ENCODE assay signal across 1 cellular context in the genomic region with DNA sequence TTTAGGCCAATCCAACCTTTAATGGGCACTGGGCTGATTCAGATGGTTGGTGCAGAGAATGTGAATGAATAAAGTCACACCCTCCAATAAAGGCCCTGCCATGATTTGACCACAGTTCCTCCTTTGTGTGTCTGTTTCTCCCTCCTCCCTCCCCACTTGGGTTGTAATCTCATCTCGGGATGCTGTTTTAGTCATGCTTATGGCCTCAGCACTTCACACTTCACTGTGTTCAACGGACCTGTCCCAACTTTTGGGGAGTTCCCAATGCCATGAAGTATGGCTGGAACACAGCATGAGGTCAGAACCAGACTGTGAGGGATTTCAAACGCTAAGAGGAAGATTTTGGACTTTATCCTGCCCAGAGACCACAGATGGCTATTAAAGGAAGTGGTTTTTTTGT.
TF ChIP-seq lines count a peak whose summit lies in the region.

No MANE protein-coding gene starts in this region.

TF ChIP-seq in GM12878, 131 proteins besides CTCF, POLR2A, EP300 and RAD21 (continues in another document):
- TF ChIP-seq EED (IDR thresholded peaks at IDR 0.05; ENCODE audit: low read depth) (peak; percentile 82), IRF3 (IDR thresholded peaks at IDR 0.05) (no peak), BHLHE40 (IDR thresholded peaks at IDR 0.05; ENCODE audit: borderline replicate concordance in 1 of 2, low read depth in 2 of 2, low read length in 1 of 2) (peak in 1 of 2 experiments; percentile 37; a peak in 1 of 4 replicates), TARDBP (IDR thresholded peaks at IDR 0.05; ENCODE audit: borderline replicate concordance) (no peak), MTA2 (IDR thresholded peaks at IDR 0.05; ENCODE audit: low read depth) (0 out of 2 replicates have a peak, but pooled peaks have one; percentile 16), IRF4 (IDR thresholded peaks at IDR 0.05; ENCODE audit: low read depth, low read length) (no peak), MEF2B (IDR thresholded peaks at IDR 0.05; ENCODE audit: partially characterized antibody, poor library complexity, severe bottlenecking) (no peak), MAX (IDR thresholded peaks at IDR 0.05; ENCODE audit: low read depth, low read length) (no peak), NFXL1 (IDR thresholded peaks at IDR 0.05; ENCODE audit: borderline replicate concordance) (no peak), CBX5 (IDR thresholded peaks at IDR 0.05; ENCODE audit: low read depth) (no peak), SMAD1 (IDR thresholded peaks at IDR 0.05; ENCODE audit: low read depth, partially characterized antibody) (no peak), IKZF1 (conservative IDR thresholded peaks at IDR 0.05) (peak; percentile 79), FOS (IDR thresholded peaks at IDR 0.05; ENCODE audit: borderline replicate concordance, extremely low read depth, insufficient read length) (no peak), DPF2 (IDR thresholded peaks at IDR 0.05) (no peak), ZBTB11 (CRISPR knock-in tag; IDR thresholded peaks at IDR 0.05) (no peak), NRF1 (conservative IDR thresholded peaks at IDR 0.05; ENCODE audit: low read depth, low read length) (no peak), IKZF2 (IDR thresholded peaks at IDR 0.05) (peak; percentile 74 to 76; a peak in 3 of 4 replicates), CEBPB (IDR thresholded peaks at IDR 0.05; ENCODE audit: borderline replicate concordance in 1 of 2, low read depth in 2 of 2, low read length in 2 of 2) (no peak), ZZZ3 (IDR thresholded peaks at IDR 0.05; ENCODE audit: control insufficient read depth, insufficient read length, low read depth) (no peak), ZNF274 (IDR thresholded peaks at IDR 0.05; ENCODE audit: insufficient read depth, insufficient read length) (no peak), GATAD2B (conservative IDR thresholded peaks at IDR 0.05; ENCODE audit: low read depth) (no peak), ZBED1 (IDR thresholded peaks at IDR 0.05; ENCODE audit: borderline replicate concordance) (peak; percentile 31; the same call in 1 of the 2 replicates), USF2 (IDR thresholded peaks at IDR 0.05; ENCODE audit: borderline replicate concordance, low read depth, low read length) (no peak), RBBP5 (conservative IDR thresholded peaks at IDR 0.05) (no peak), RUNX3 (IDR thresholded peaks at IDR 0.05; ENCODE audit: low read length) (peak; percentile 58), ATF7 (IDR thresholded peaks at IDR 0.05; ENCODE audit: low read depth) (peak; percentile 42; the same call in 1 of the 2 replicates), EZH2 (IDR thresholded peaks at IDR 0.05; ENCODE audit: borderline replicate concordance, control insufficient read depth, low read depth, low read length) (no peak), ZNF217 (IDR thresholded peaks at IDR 0.05) (no peak), ATF2 (IDR thresholded peaks at IDR 0.05; ENCODE audit: low read length) (no peak), ETV6 (conservative IDR thresholded peaks at IDR 0.05 in 1 of 2, IDR thresholded peaks at IDR 0.05 in 1 of 2; ENCODE audit: borderline replicate concordance in 1 of 2, low read depth in 1 of 2) (no peak), BACH1 (IDR thresholded peaks at IDR 0.05; ENCODE audit: borderline replicate concordance) (no peak), FOXK2 (IDR thresholded peaks at IDR 0.05) (no peak)
- TF ChIP-seq, protein P1, sequence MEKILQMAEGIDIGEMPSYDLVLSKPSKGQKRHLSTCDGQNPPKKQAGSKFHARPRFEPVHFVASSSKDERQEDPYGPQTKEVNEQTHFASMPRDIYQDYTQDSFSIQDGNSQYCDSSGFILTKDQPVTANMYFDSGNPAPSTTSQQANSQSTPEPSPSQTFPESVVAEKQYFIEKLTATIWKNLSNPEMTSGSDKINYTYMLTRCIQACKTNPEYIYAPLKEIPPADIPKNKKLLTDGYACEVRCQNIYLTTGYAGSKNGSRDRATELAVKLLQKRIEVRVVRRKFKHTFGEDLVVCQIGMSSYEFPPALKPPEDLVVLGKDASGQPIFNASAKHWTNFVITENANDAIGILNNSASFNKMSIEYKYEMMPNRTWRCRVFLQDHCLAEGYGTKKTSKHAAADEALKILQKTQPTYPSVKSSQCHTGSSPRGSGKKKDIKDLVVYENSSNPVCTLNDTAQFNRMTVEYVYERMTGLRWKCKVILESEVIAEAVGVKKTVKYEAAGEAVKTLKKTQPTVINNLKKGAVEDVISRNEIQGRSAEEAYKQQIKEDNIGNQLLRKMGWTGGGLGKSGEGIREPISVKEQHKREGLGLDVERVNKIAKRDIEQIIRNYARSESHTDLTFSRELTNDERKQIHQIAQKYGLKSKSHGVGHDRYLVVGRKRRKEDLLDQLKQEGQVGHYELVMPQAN (conservative IDR thresholded peaks at IDR 0.05) = no peak
- TF ChIP-seq, protein P2, sequence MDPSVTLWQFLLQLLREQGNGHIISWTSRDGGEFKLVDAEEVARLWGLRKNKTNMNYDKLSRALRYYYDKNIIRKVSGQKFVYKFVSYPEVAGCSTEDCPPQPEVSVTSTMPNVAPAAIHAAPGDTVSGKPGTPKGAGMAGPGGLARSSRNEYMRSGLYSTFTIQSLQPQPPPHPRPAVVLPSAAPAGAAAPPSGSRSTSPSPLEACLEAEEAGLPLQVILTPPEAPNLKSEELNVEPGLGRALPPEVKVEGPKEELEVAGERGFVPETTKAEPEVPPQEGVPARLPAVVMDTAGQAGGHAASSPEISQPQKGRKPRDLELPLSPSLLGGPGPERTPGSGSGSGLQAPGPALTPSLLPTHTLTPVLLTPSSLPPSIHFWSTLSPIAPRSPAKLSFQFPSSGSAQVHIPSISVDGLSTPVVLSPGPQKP (IDR thresholded peaks at IDR 0.05; ENCODE audit: low read depth, low read length) = no peak
- TF ChIP-seq, protein P3, sequence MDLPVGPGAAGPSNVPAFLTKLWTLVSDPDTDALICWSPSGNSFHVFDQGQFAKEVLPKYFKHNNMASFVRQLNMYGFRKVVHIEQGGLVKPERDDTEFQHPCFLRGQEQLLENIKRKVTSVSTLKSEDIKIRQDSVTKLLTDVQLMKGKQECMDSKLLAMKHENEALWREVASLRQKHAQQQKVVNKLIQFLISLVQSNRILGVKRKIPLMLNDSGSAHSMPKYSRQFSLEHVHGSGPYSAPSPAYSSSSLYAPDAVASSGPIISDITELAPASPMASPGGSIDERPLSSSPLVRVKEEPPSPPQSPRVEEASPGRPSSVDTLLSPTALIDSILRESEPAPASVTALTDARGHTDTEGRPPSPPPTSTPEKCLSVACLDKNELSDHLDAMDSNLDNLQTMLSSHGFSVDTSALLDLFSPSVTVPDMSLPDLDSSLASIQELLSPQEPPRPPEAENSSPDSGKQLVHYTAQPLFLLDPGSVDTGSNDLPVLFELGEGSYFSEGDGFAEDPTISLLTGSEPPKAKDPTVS (IDR thresholded peaks at IDR 0.05; ENCODE audit: low read depth, low read length) = no peak
- TF ChIP-seq, protein P4, sequence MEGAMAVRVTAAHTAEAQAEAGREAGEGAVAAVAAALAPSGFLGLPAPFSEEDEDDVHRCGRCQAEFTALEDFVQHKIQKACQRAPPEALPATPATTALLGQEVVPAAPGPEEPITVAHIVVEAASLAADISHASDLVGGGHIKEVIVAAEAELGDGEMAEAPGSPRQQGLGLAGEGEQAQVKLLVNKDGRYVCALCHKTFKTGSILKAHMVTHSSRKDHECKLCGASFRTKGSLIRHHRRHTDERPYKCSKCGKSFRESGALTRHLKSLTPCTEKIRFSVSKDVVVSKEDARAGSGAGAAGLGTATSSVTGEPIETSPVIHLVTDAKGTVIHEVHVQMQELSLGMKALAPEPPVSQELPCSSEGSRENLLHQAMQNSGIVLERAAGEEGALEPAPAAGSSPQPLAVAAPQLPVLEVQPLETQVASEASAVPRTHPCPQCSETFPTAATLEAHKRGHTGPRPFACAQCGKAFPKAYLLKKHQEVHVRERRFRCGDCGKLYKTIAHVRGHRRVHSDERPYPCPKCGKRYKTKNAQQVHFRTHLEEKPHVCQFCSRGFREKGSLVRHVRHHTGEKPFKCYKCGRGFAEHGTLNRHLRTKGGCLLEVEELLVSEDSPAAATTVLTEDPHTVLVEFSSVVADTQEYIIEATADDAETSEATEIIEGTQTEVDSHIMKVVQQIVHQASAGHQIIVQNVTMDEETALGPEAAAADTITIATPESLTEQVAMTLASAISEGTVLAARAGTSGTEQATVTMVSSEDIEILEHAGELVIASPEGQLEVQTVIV (IDR thresholded peaks at IDR 0.05; ENCODE audit: borderline replicate concordance, partially characterized antibody) = no peak
- TF ChIP-seq, protein P5, sequence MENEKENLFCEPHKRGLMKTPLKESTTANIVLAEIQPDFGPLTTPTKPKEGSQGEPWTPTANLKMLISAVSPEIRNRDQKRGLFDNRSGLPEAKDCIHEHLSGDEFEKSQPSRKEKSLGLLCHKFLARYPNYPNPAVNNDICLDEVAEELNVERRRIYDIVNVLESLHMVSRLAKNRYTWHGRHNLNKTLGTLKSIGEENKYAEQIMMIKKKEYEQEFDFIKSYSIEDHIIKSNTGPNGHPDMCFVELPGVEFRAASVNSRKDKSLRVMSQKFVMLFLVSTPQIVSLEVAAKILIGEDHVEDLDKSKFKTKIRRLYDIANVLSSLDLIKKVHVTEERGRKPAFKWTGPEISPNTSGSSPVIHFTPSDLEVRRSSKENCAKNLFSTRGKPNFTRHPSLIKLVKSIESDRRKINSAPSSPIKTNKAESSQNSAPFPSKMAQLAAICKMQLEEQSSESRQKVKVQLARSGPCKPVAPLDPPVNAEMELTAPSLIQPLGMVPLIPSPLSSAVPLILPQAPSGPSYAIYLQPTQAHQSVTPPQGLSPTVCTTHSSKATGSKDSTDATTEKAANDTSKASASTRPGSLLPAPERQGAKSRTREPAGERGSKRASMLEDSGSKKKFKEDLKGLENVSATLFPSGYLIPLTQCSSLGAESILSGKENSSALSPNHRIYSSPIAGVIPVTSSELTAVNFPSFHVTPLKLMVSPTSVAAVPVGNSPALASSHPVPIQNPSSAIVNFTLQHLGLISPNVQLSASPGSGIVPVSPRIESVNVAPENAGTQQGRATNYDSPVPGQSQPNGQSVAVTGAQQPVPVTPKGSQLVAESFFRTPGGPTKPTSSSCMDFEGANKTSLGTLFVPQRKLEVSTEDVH (IDR thresholded peaks at IDR 0.05; ENCODE audit: low read depth, partially characterized antibody) = no peak
